26 cellular contexts compared by ENCODE assay signal in the genomic region with DNA sequence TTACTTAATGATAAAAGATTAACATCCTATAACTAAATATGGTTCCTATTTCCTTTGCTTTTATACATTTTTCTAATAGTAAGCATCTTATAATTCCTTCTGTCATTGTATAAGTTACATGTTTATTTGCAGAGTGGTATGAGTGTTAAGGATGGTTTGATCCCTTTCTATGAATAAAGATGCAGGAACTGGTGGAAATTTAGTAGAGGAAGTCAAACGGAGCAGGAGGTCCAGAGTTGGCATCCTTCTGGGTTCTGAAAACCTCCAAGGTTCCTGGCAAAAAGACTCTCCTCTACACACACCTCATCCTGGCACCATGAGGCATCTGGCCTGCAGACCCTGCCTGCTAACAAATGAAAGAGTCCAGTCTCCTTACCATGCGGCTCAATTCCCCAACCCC.
"Had no signal": no experiment of that assay in that cellular context is flagged by ENCODE, and none has a peak within 500 bp of the region (broad histone marks: within the 10 kb centered on the region; RNA-seq: fewer than 3 reads in every experiment).

No MANE protein-coding gene starts in this region.

- ATAC-seq: activated T-helper 17 cell treated with anti-CD3 and anti-CD28 coated beads, Interleukin-2, amount 50 U/mL, for 72 hours; T-helper 17 cell had no signal

- H3K4me3 ChIP-seq: Peyer's patch, SJSA1 had no signal

- H3K27ac ChIP-seq: brain microvascular endothelial cell, Peyer's patch, RWPE1 had no signal

- H3K27me3 ChIP-seq: brain microvascular endothelial cell, Peyer's patch, SJSA1 had no signal

- DNase-seq: activated B cell treated with CpG ODN at 0.5 μM for 24 hours; activated CD4-positive, alpha-beta memory T cell treated with anti-CD3 and anti-CD28 coated beads, Interleukin-2, amount 10 ng/mL, durations not matched to agents 7 days and 5 days; activated CD4-positive, alpha-beta T cell treated with anti-CD3 and anti-CD28 coated beads, Interleukin-2, amount 50 U/mL, for 1 hour; activated gamma-delta T cell; activated naive CD4-positive, alpha-beta T cell treated with anti-CD3 and anti-CD28 coated beads for 36 hours; activated T-cell treated with anti-CD3 and anti-CD28 coated beads for 4 hours; activated T-cell treated with anti-CD3 and anti-CD28 coated beads, Interleukin-2, amount 50 U/mL, for 48 hours; brain microvascular endothelial cell; cerebellar nuclear complex; Karpas-422; MM.1S; NCI-H1105; NCI-H1436; NCI-H1694 treated with DMSO at 0.1 percent for 48 hours; NCI-H2029 treated with DMSO at 0.1 percent for 48 hours; NCI-H2171; NCI-H2227 treated with DMSO at 0.1 percent for 48 hours; NCI-H446 treated with DMSO at 0.1 percent for 48 hours; NCI-H526; Peyer's patch; SHP77; T-helper 17 cell; T-helper 9 cell had no signal
